In genomic region chr11:35364101-35364780, GRCh38 we compare ENCODE assay signal across 8 cellular contexts. TPM values are rescaled to one million over a fixed set of nuclear protein-coding genes. Genes with fewer than 3 reads are reported as not detected.
A peak's percentile ranks its signal among the peaks of the same experiment; 100 is the strongest.
DNase-seq lines count a peak whose midpoint lies in the region; ATAC-seq and TF ChIP-seq lines count a peak whose summit lies in the region.

No MANE protein-coding gene starts in this region.

- H3K4me3 Mint-ChIP-seq in brain: peak overlapping the region in 1 of 5 experiments; percentile 42
- H3K4me3 Mint-ChIP-seq in stimulated activated effector memory CD8-positive, alpha-beta T cell treated with anti-CD3 and anti-CD28 coated beads, Interleukin-12 subunit alpha, Interleukin-12 subunit beta, amount 100 ng/mL, for 72 hours: no peak overlapping the region
- H3K4me3 Mint-ChIP-seq in T-helper 17 cell: no peak overlapping the region

- H3K27ac Mint-ChIP-seq in brain (peak overlapping the region; percentile 31 to 86 (median 52)), T-helper 17 cell (no peak overlapping the region)
- H3K27ac Mint-ChIP-seq in stimulated activated effector memory CD8-positive, alpha-beta T cell treated with anti-CD3 and anti-CD28 coated beads, Interleukin-12 subunit alpha, Interleukin-12 subunit beta, amount 100 ng/mL, for 72 hours: no peak overlapping the region

- DNase-seq in HPDE6-E6E7 (ENCODE audit: extremely low spot score) (peak; percentile 60), iPS-NIHi11 (ENCODE audit: low spot score) (peak; percentile 46), stomach (peak; percentile 69), superior temporal gyrus (ENCODE audit: extremely low spot score) (no peak), GM19238 (ENCODE audit: insufficient read length, low spot score) (no peak), T-helper 17 cell (no peak)
- no peak for DNase-seq in stimulated activated effector memory CD8-positive, alpha-beta T cell treated with anti-CD3 and anti-CD28 coated beads, Interleukin-12 subunit alpha, Interleukin-12 subunit beta, amount 100 ng/mL, for 72 hours (ENCODE audit: low spot score in 2 of 2)

- TF ChIP-seq CTCF in brain (conservative IDR thresholded peaks at IDR 0.05) (no peak), stomach (IDR thresholded peaks at IDR 0.05) (no peak)

- H3K27ac ChIP-seq in stomach: peak overlapping the region in 4 of 5 donors; percentile 63 to 76 (median 68)

- H3K9me3 Mint-ChIP-seq in brain: peaks cover 0 to 12% (median 2%) of the 10 kb centered on the region in 5 experiments
- H3K9me3 Mint-ChIP-seq in stimulated activated effector memory CD8-positive, alpha-beta T cell treated with anti-CD3 and anti-CD28 coated beads, Interleukin-12 subunit alpha, Interleukin-12 subunit beta, amount 100 ng/mL, for 72 hours: peaks cover 3% of the 10 kb centered on the region

- no peak overlapping the region for H3K4me3 ChIP-seq in stomach

- intact Hi-C loops in stomach (cut with DNase I; ENCODE audit: low total_unique reads): no loop called here

- H3K9me3 ChIP-seq in stomach: peaks cover 0 to 3% (median 0%) of the 10 kb centered on the region in 4 donors
- H3K9me3 ChIP-seq in T-helper 17 cell (ENCODE audit: control insufficient read depth, low read length, poor library complexity, severe bottlenecking): no peaks in the 10 kb centered on the region

- no peak for TF ChIP-seq POLR2A in stomach (IDR thresholded peaks at IDR 0.05)

- H3K36me3 Mint-ChIP-seq in brain (peaks cover 28% of the 10 kb centered on the region), T-helper 17 cell (ENCODE audit: low read depth) (no peaks in the 10 kb centered on the region)
- H3K36me3 Mint-ChIP-seq in stimulated activated effector memory CD8-positive, alpha-beta T cell treated with anti-CD3 and anti-CD28 coated beads, Interleukin-12 subunit alpha, Interleukin-12 subunit beta, amount 100 ng/mL, for 72 hours: no peaks in the 10 kb centered on the region

- TF ChIP-seq EP300 in stomach (IDR thresholded peaks at IDR 0.05): peak; percentile 52

- H3K36me3 ChIP-seq in stomach: no peaks in the 10 kb centered on the region

- no peak for ATAC-seq in stimulated activated effector memory CD8-positive, alpha-beta T cell treated with anti-CD3 and anti-CD28 coated beads, Interleukin-12 subunit alpha, Interleukin-12 subunit beta, amount 100 ng/mL, for 72 hours
- no peak for ATAC-seq in T-helper 17 cell

- H3K4me1 Mint-ChIP-seq in brain (peaks cover 61% of the 10 kb centered on the region), T-helper 17 cell (peaks cover 2% of the 10 kb centered on the region)
- peaks cover 6% of the 10 kb centered on the region for H3K4me1 Mint-ChIP-seq in stimulated activated effector memory CD8-positive, alpha-beta T cell treated with anti-CD3 and anti-CD28 coated beads, Interleukin-12 subunit alpha, Interleukin-12 subunit beta, amount 100 ng/mL, for 72 hours

- no peaks in the 10 kb centered on the region for H3K27me3 ChIP-seq in stomach

- H3K4me1 ChIP-seq in stomach: peaks cover 7 to 35% (median 22%) of the 10 kb centered on the region in 4 donors

- H3K27me3 Mint-ChIP-seq in brain: no peaks in the 10 kb centered on the region
- peaks cover 19% of the 10 kb centered on the region for H3K27me3 Mint-ChIP-seq in T-helper 17 cell

RNA-seq across cellular contexts. Expression of gene SLC1A2, which starts 55.1 kb away (rescaled TPM):
- polyA plus RNA-seq in brain (ENCODE audit: insufficient read depth, low read depth, low replicate concordance) (108 TPM), stomach (1 to 10 TPM; 1.3 to 3.1 (median 1.5) TPM)
- total RNA-seq in stomach (10 to 100 TPM in 2 of 5 donors, 1 to 10 TPM in 2, not detected in 1; 3.2 to 13.4 (median 9.5) TPM), T-helper 17 cell (under 1 TPM in 1 of 2 donors, not detected in 1; 0.12 TPM)

Comparison
In these comparisons a context has a peak if more than half of its experiments do, and no peak if none do; other contexts are left out.
1. DNase-seq: peak in HPDE6-E6E7 (single experiment), iPS-NIHi11 (single experiment) and stomach (single experiment); none in superior temporal gyrus (single experiment), GM19238 (single experiment), stimulated activated effector memory CD8-positive, alpha-beta T cell treated with anti-CD3 and anti-CD28 coated beads, Interleukin-12 subunit alpha, Interleukin-12 subunit beta, amount 100 ng/mL, for 72 hours (0 of 2) and T-helper 17 cell (0 of 3).
2. H3K27ac Mint-ChIP-seq: peak in brain (5 of 5); none in stimulated activated effector memory CD8-positive, alpha-beta T cell treated with anti-CD3 and anti-CD28 coated beads, Interleukin-12 subunit alpha, Interleukin-12 subunit beta, amount 100 ng/mL, for 72 hours (single experiment) and T-helper 17 cell (single experiment).